ENCODE assay signal across 10 cellular contexts in genomic region chr22:27133951-27134664, GRCh38.
DNase-seq lines count a peak whose midpoint lies in the region; ATAC-seq, FAIRE-seq and TF ChIP-seq lines count a peak whose summit lies in the region.
"Had no signal": no experiment of that assay in that cellular context is flagged by ENCODE, and none has a peak within 500 bp of the region (broad histone marks: within the 10 kb centered on the region; RNA-seq: fewer than 3 reads in every experiment).

No MANE protein-coding gene starts in this region.

- no peaks in the 10 kb centered on the region for H3K27me3 ChIP-seq in thyroid gland

- peaks cover 8 to 14% of the 10 kb centered on the region in 2 donors for H3K4me1 ChIP-seq in thyroid gland

- ATAC-seq in GM21717 (IDR thresholded peaks at IDR 0.05; ENCODE audit: unreplicated experiment) (no peak), GM19467 (IDR thresholded peaks at IDR 0.05; ENCODE audit: unreplicated experiment) (no peak)

- no peaks in the 10 kb centered on the region for H3K9me3 ChIP-seq in thyroid gland

- no peaks in the 10 kb centered on the region for H3K36me3 ChIP-seq in thyroid gland
- H3K36me3 ChIP-seq: thoracic aorta had no signal

- TF ChIP-seq POLR2A in H54 (IDR thresholded peaks at IDR 0.05; ENCODE audit: low read depth, low read length) (no peak), thyroid gland (IDR thresholded peaks at IDR 0.05) (no peak)

- 77 to 88% methylated on average over 12 of the region's 12 CpGs for WGBS in thyroid gland, 2 donors

- H3K4me3 ChIP-seq in thyroid gland (replicated peaks in 1 of 3) = no peak overlapping the region
- H3K4me3 ChIP-seq: thoracic aorta had no signal

- CTCF ChIA-PET in RWPE1 (lab: Yijun Ruan, JAX) = interaction anchor here (0.7 kb wide), 1 partner anchor 1275 kb away, joined by 3 read pairs; no protein-coding TSS in a partner anchor

- H3K27ac ChIP-seq in RWPE1 (peak overlapping the region; percentile 97), thyroid gland (no peak overlapping the region)
- H3K27ac ChIP-seq: thoracic aorta had no signal

- DNase-seq in H54 (ENCODE audit: insufficient read length, low spot score) (peak; percentile 52), RWPE1 (ENCODE audit: low spot score) (peak; percentile 91), fibroblast of gingiva (ENCODE audit: low read depth) (peak; percentile 60), smooth muscle cell of the brain vasculature (ENCODE audit: low read depth, low spot score) (peak; percentile 20), thyroid gland (no peak)
- no peak for DNase-seq in activated CD8-positive, alpha-beta memory T cell treated with anti-CD3 and anti-CD28 coated beads for 24 hours
- DNase-seq: NCI-H2107 had no signal

- TF ChIP-seq CTCF in RWPE1 (conservative IDR thresholded peaks at IDR 0.05; ENCODE audit: low read depth) (no peak), thyroid gland (IDR thresholded peaks at IDR 0.05) (no peak)

- POLR2A ChIA-PET in RWPE1 (lab: Yijun Ruan, JAX; ENCODE audit: low non-redundant PET) = no interaction called here

- no peak for FAIRE-seq in H54 (lab: Jason Lieb, UNC)

- intact Hi-C loops in thyroid gland (cut with DNase I) = no loop called here

Comparison
In these comparisons a context has a peak if more than half of its experiments do, and no peak if none do; other contexts are left out.
1. DNase-seq: peak in H54 (single experiment), RWPE1 (single experiment), fibroblast of gingiva (single experiment) and smooth muscle cell of the brain vasculature (single experiment); none in thyroid gland (0 of 2) and activated CD8-positive, alpha-beta memory T cell treated with anti-CD3 and anti-CD28 coated beads for 24 hours (single experiment).